Comparison of ENCODE assay signal across 11 cellular contexts in genomic region chr9:34990908-34991832, GRCh38. TPM values are rescaled to one million over a fixed set of nuclear protein-coding genes. Genes with fewer than 3 reads are reported as not detected.
A peak's percentile ranks its signal among the peaks of the same experiment; 100 is the strongest.
DNase-seq lines count a peak whose midpoint lies in the region; ATAC-seq, FAIRE-seq and TF ChIP-seq lines count a peak whose summit lies in the region.
"Had no signal": no experiment of that assay in that cellular context is flagged by ENCODE, and none has a peak within 500 bp of the region (broad histone marks: within the 10 kb centered on the region; RNA-seq: fewer than 3 reads in every experiment).

No MANE protein-coding gene starts in this region.

- H3K27me3 ChIP-seq in adrenal gland (no peaks in the 10 kb centered on the region), layer of hippocampus (ENCODE audit: control insufficient read depth, insufficient read depth, low read length) (no peaks in the 10 kb centered on the region), suprapubic skin (no peaks in the 10 kb centered on the region)

- H3K27ac Mint-ChIP-seq in activated CD4-positive, alpha-beta T cell treated with anti-CD3 and anti-CD28 coated beads, Interleukin-2, amount 10 ng/mL, durations not matched to agents 24 days and 14 days, result peak overlapping the region; percentile 87

- peak overlapping the region; percentile 86 for H3K4me3 Mint-ChIP-seq in activated CD4-positive, alpha-beta T cell treated with anti-CD3 and anti-CD28 coated beads, Interleukin-2, amount 10 ng/mL, durations not matched to agents 24 days and 14 days

- 60 to 83% (median 63%) methylated on average over 7 to 15 of the region's 15 CpGs for WGBS in adrenal gland, 4 donors
- WGBS in suprapubic skin, result 62% methylated on average over 11 of the region's 15 CpGs

- peaks cover 40 to 57% of the 10 kb centered on the region in 2 donors for H3K4me1 ChIP-seq in adrenal gland (replicated peaks in 1 of 2)
- peaks cover 86% of the 10 kb centered on the region for H3K4me1 ChIP-seq in suprapubic skin

- DNase-seq in activated CD4-positive, alpha-beta T cell treated with anti-CD3 and anti-CD28 coated beads, Interleukin-2, amount 10 ng/mL, durations not matched to agents 24 days and 14 days, result no peak
- no peak for DNase-seq in activated CD4-positive, alpha-beta T cell treated with anti-CD3 and anti-CD28 coated beads for 4 hours
- DNase-seq in adrenal gland, result peak in 2 of 7 donors; percentile 34 to 65
- peak; percentile 60 to 62 for DNase-seq in suprapubic skin (ENCODE audit: low spot score in 2 of 2)
- no peak for DNase-seq in frontal cortex (ENCODE audit: low spot score in 2 of 2)
- DNase-seq in foreskin melanocyte, result no peak
- DNase-seq: Kasumi-1, T1000 had no signal

- peak overlapping the region in 1 of 4 donors; percentile 71 for H3K4me3 ChIP-seq in adrenal gland
- H3K4me3 ChIP-seq in suprapubic skin, result peak overlapping the region; percentile 80

- peaks cover 11% of the 10 kb centered on the region for H3K36me3 Mint-ChIP-seq in activated CD4-positive, alpha-beta T cell treated with anti-CD3 and anti-CD28 coated beads, Interleukin-2, amount 10 ng/mL, durations not matched to agents 24 days and 14 days (ENCODE audit: low read depth)

- TF ChIP-seq CTCF in adrenal gland (IDR thresholded peaks at IDR 0.05) (no peak), suprapubic skin (IDR thresholded peaks at IDR 0.05) (no peak)

- peaks cover 0 to 3% of the 10 kb centered on the region in 2 donors for H3K36me3 ChIP-seq in adrenal gland (replicated peaks in 1 of 2)
- peaks cover 3% of the 10 kb centered on the region for H3K36me3 ChIP-seq in suprapubic skin

- H3K9me3 Mint-ChIP-seq in activated CD4-positive, alpha-beta T cell treated with anti-CD3 and anti-CD28 coated beads, Interleukin-2, amount 10 ng/mL, durations not matched to agents 24 days and 14 days, result no peaks in the 10 kb centered on the region

- TF ChIP-seq POLR2A in adrenal gland (IDR thresholded peaks at IDR 0.05) (no peak), suprapubic skin (IDR thresholded peaks at IDR 0.05) (no peak)

- ATAC-seq in GM21717 (IDR thresholded peaks at IDR 0.05; ENCODE audit: unreplicated experiment), result no peak

- no peak for FAIRE-seq in frontal cortex (lab: Jason Lieb, UNC)

- no peak for TF ChIP-seq EP300 in suprapubic skin (IDR thresholded peaks at IDR 0.05)

- peaks cover 66% of the 10 kb centered on the region for H3K4me1 Mint-ChIP-seq in activated CD4-positive, alpha-beta T cell treated with anti-CD3 and anti-CD28 coated beads, Interleukin-2, amount 10 ng/mL, durations not matched to agents 24 days and 14 days

- H3K27ac ChIP-seq in adrenal gland (peak overlapping the region; percentile 63 to 95 (median 70)), layer of hippocampus (ENCODE audit: low read depth, low read length) (peak overlapping the region; percentile 66), suprapubic skin (no peak overlapping the region)

- no peaks in the 10 kb centered on the region for H3K27me3 Mint-ChIP-seq in activated CD4-positive, alpha-beta T cell treated with anti-CD3 and anti-CD28 coated beads, Interleukin-2, amount 10 ng/mL, durations not matched to agents 24 days and 14 days

- intact Hi-C loops in activated CD4-positive, alpha-beta T cell treated with anti-CD3 and anti-CD28 coated beads, Interleukin-2, amount 10 ng/mL, durations not matched to agents 24 days and 14 days (cut with micrococcal nuclease), result loop anchor here (5.0 kb wide), 1 partner anchor 46 kb away; no protein-coding TSS in a partner anchor
- intact Hi-C loops in adrenal gland (cut with DNase I), result loop anchor here in 1 of 2 donors (10.0 kb wide), 1 partner anchor 74 kb away; no protein-coding TSS in a partner anchor

- H3K9me3 ChIP-seq in adrenal gland (replicated peaks in 1 of 3) (no peaks in the 10 kb centered on the region), suprapubic skin (no peaks in the 10 kb centered on the region)

RNA-seq across cellular contexts. Expression of gene DNAJB5, which starts 1.6 kb away (rescaled TPM):
- 7.7 and 10.6 TPM in 2 replicates for total RNA-seq in activated CD4-positive, alpha-beta T cell treated with anti-CD3 and anti-CD28 coated beads, Interleukin-2, amount 10 ng/mL, durations not matched to agents 24 days and 14 days
- total RNA-seq in adrenal gland (10 to 100 TPM in 7 of 8 donors, 1 to 10 TPM in 1; 9.0 to 22.4 (median 14.1) TPM), suprapubic skin (1 to 10 TPM in 3 of 4 donors, under 1 TPM in 1; 0.98 to 4.7 (median 1.6) TPM), frontal cortex (57.1 TPM)
- 10 to 100 TPM; 13.4 to 19.8 (median 16.6) TPM for polyA plus RNA-seq in adrenal gland

RNA-seq across cellular contexts. Expression of gene PHF24, which starts 33.1 kb away (rescaled TPM):
- 0.14 and 0.57 TPM in 2 replicates for total RNA-seq in activated CD4-positive, alpha-beta T cell treated with anti-CD3 and anti-CD28 coated beads, Interleukin-2, amount 10 ng/mL, durations not matched to agents 24 days and 14 days
- total RNA-seq in adrenal gland (1 to 10 TPM in 1 of 8 donors, under 1 TPM in 6, not detected in 1; 0.09 to 1.7 (median 0.18) TPM), suprapubic skin (1 to 10 TPM in 2 of 4 donors, under 1 TPM in 2; 0.26 to 4.2 (median 1.2) TPM), frontal cortex (19.2 TPM)
- polyA plus RNA-seq in adrenal gland, result under 1 TPM; 0.13 to 0.16 (median 0.16) TPM
- total RNA-seq: fibroblast of villous mesenchyme had no signal

Comparison
In these comparisons a context has a peak if more than half of its experiments do, and no peak if none do; other contexts are left out.
1. DNase-seq: peak in suprapubic skin (2 of 2); none in activated CD4-positive, alpha-beta T cell treated with anti-CD3 and anti-CD28 coated beads, Interleukin-2, amount 10 ng/mL, durations not matched to agents 24 days and 14 days (single experiment), activated CD4-positive, alpha-beta T cell treated with anti-CD3 and anti-CD28 coated beads for 4 hours (0 of 2), frontal cortex (0 of 2) and foreskin melanocyte (single experiment).